ENCODE assay signal across 20 cellular contexts in genomic region chr10:47123889-47124288, GRCh38.
DNase-seq lines count a peak whose midpoint lies in the region; ATAC-seq and TF ChIP-seq lines count a peak whose summit lies in the region.
"Had no signal": no experiment of that assay in that cellular context is flagged by ENCODE, and none has a peak within 500 bp of the region (broad histone marks: within the 10 kb centered on the region; RNA-seq: fewer than 3 reads in every experiment).

No MANE protein-coding gene starts in this region.

- peaks cover 0 to 2% of the 10 kb centered on the region in 2 donors for H3K9me3 ChIP-seq in lung (ENCODE audit: control insufficient read depth in 2 of 2, insufficient read depth in 1 of 2, low read length in 1 of 2)
- H3K9me3 ChIP-seq: BLaER1, Caco-2 had no signal

- H3K36me3 ChIP-seq in lung (ENCODE audit: control insufficient read depth in 2 of 2, insufficient read depth in 2 of 2, low read length in 2 of 2): no peaks in the 10 kb centered on the region
- H3K36me3 ChIP-seq: BLaER1 had no signal

- peak; percentile 8 for DNase-seq in activated CD8-positive, alpha-beta T cell treated with anti-CD3 and anti-CD28 coated beads, Interleukin-2, amount 10 ng/mL, durations not matched to agents 7 days and 5 days
- no peak for DNase-seq in activated CD8-positive, alpha-beta T cell treated with anti-CD3 and anti-CD28 coated beads for 36 hours
- peak; percentile 22 for DNase-seq in lung (ENCODE audit: low spot score)
- DNase-seq in type B pancreatic cell (ENCODE audit: extremely low spot score, unreplicated experiment): peak; percentile 43
- DNase-seq in central memory CD4-positive, alpha-beta T cell: no peak
- DNase-seq in DMS153 (lab: John Stamatoyannopoulos, UW): no peak
- DNase-seq: Caco-2; CD4-positive, CD25-positive, alpha-beta regulatory T cell; CD8-positive, alpha-beta T cell; DMS79; EL; GDM1; GM23248; H7; HCEC 1CT had no signal

- H3K27me3 ChIP-seq in lung (ENCODE audit: control insufficient read depth, insufficient read depth): no peaks in the 10 kb centered on the region
- H3K27me3 ChIP-seq: BLaER1 had no signal

- no peak overlapping the region for H3K4me3 ChIP-seq in lung
- H3K4me3 ChIP-seq: BLaER1, GM12878, GM23248 had no signal

- H3K27ac ChIP-seq in lung (ENCODE audit: low read depth in 1 of 2, low read length in 1 of 2): no peak overlapping the region
- H3K27ac ChIP-seq: 22Rv1, BLaER1, C4-2B, GM23248 had no signal

- intact Hi-C loops in activated CD8-positive, alpha-beta T cell treated with anti-CD3 and anti-CD28 coated beads for 36 hours (cut with micrococcal nuclease): loop anchor here (10.0 kb wide), 1 partner anchor 61 kb away; no protein-coding TSS in a partner anchor

- ATAC-seq in activated CD8-positive, alpha-beta T cell treated with anti-CD3 and anti-CD28 coated beads, Interleukin-2, amount 10 ng/mL, durations not matched to agents 7 days and 5 days: no peak
- ATAC-seq in activated CD8-positive, alpha-beta T cell treated with anti-CD3 and anti-CD28 coated beads for 36 hours: no peak
- no peak for ATAC-seq in lung (ENCODE audit: insufficient read depth, low FRiP score)
- ATAC-seq: CD8-positive, alpha-beta T cell; GM12878 had no signal

- no peak overlapping the region for H3K4me3 Mint-ChIP-seq in activated CD8-positive, alpha-beta T cell treated with anti-CD3 and anti-CD28 coated beads, Interleukin-2, amount 10 ng/mL, durations not matched to agents 7 days and 5 days
- H3K4me3 Mint-ChIP-seq in activated CD8-positive, alpha-beta T cell treated with anti-CD3 and anti-CD28 coated beads for 36 hours: no peak overlapping the region
- H3K4me3 Mint-ChIP-seq in type B pancreatic cell: no peak overlapping the region
- H3K4me3 Mint-ChIP-seq: B cell; CD4-positive, CD25-positive, alpha-beta regulatory T cell; CD8-positive, alpha-beta T cell had no signal

- H3K36me3 Mint-ChIP-seq in activated CD8-positive, alpha-beta T cell treated with anti-CD3 and anti-CD28 coated beads, Interleukin-2, amount 10 ng/mL, durations not matched to agents 7 days and 5 days (ENCODE audit: low read depth): no peaks in the 10 kb centered on the region
- no peaks in the 10 kb centered on the region for H3K36me3 Mint-ChIP-seq in activated CD8-positive, alpha-beta T cell treated with anti-CD3 and anti-CD28 coated beads for 36 hours (ENCODE audit: low read depth)
- no peaks in the 10 kb centered on the region for H3K36me3 Mint-ChIP-seq in type B pancreatic cell
- H3K36me3 Mint-ChIP-seq: CD4-positive, CD25-positive, alpha-beta regulatory T cell; CD8-positive, alpha-beta T cell had no signal

- H3K4me1 ChIP-seq in lung (ENCODE audit: control insufficient read depth in 2 of 2, insufficient read depth in 2 of 2, low read length in 2 of 2): no peaks in the 10 kb centered on the region
- H3K4me1 ChIP-seq: Caco-2 had no signal

- TF ChIP-seq CTCF in activated CD8-positive, alpha-beta T cell treated with anti-CD3 and anti-CD28 coated beads for 36 hours (IDR thresholded peaks at IDR 0.05): no peak
- TF ChIP-seq CTCF in lung (IDR thresholded peaks at IDR 0.05; ENCODE audit: control extremely low read depth, extremely low read depth): no peak
- no peak for TF ChIP-seq CTCF in type B pancreatic cell (conservative IDR thresholded peaks at IDR 0.05)

- H3K27ac Mint-ChIP-seq in activated CD8-positive, alpha-beta T cell treated with anti-CD3 and anti-CD28 coated beads, Interleukin-2, amount 10 ng/mL, durations not matched to agents 7 days and 5 days: no peak overlapping the region
- H3K27ac Mint-ChIP-seq in activated CD8-positive, alpha-beta T cell treated with anti-CD3 and anti-CD28 coated beads for 36 hours: no peak overlapping the region
- H3K27ac Mint-ChIP-seq in type B pancreatic cell: no peak overlapping the region
- H3K27ac Mint-ChIP-seq: B cell; CD4-positive, CD25-positive, alpha-beta regulatory T cell; CD8-positive, alpha-beta T cell had no signal

- H3K27me3 Mint-ChIP-seq in activated CD8-positive, alpha-beta T cell treated with anti-CD3 and anti-CD28 coated beads, Interleukin-2, amount 10 ng/mL, durations not matched to agents 7 days and 5 days (ENCODE audit: low read depth): peaks cover 4% of the 10 kb centered on the region
- H3K27me3 Mint-ChIP-seq in activated CD8-positive, alpha-beta T cell treated with anti-CD3 and anti-CD28 coated beads for 36 hours: no peaks in the 10 kb centered on the region
- H3K27me3 Mint-ChIP-seq in type B pancreatic cell: peaks cover 2% of the 10 kb centered on the region

- WGBS in lung, 2 donors: 83 to 94% methylated on average over 5 of the region's 5 CpGs

- no peaks in the 10 kb centered on the region for H3K4me1 Mint-ChIP-seq in activated CD8-positive, alpha-beta T cell treated with anti-CD3 and anti-CD28 coated beads, Interleukin-2, amount 10 ng/mL, durations not matched to agents 7 days and 5 days (ENCODE audit: low read depth)
- peaks cover 17% of the 10 kb centered on the region for H3K4me1 Mint-ChIP-seq in activated CD8-positive, alpha-beta T cell treated with anti-CD3 and anti-CD28 coated beads for 36 hours (ENCODE audit: low read depth)
- peaks cover 4% of the 10 kb centered on the region for H3K4me1 Mint-ChIP-seq in type B pancreatic cell (ENCODE audit: unreplicated experiment)
- H3K4me1 Mint-ChIP-seq: B cell; CD4-positive, CD25-positive, alpha-beta regulatory T cell had no signal

- CTCF ChIA-PET in activated CD8-positive, alpha-beta T cell treated with anti-CD3 and anti-CD28 coated beads, Interleukin-2, amount 10 ng/mL, durations not matched to agents 7 days and 5 days (lab: Charles Lee): no interaction called here
- CTCF ChIA-PET in activated CD8-positive, alpha-beta T cell treated with anti-CD3 and anti-CD28 coated beads for 36 hours (lab: Charles Lee): no interaction called here

- POLR2A ChIA-PET in activated CD8-positive, alpha-beta T cell treated with anti-CD3 and anti-CD28 coated beads, Interleukin-2, amount 10 ng/mL, durations not matched to agents 7 days and 5 days (lab: Charles Lee): no interaction called here
- POLR2A ChIA-PET in activated CD8-positive, alpha-beta T cell treated with anti-CD3 and anti-CD28 coated beads for 36 hours (lab: Charles Lee): interaction anchor here (0.6 kb wide), 1 partner anchor 44 kb away, joined by 3 read pairs; no protein-coding TSS in a partner anchor

- no peaks in the 10 kb centered on the region for H3K9me3 Mint-ChIP-seq in activated CD8-positive, alpha-beta T cell treated with anti-CD3 and anti-CD28 coated beads, Interleukin-2, amount 10 ng/mL, durations not matched to agents 7 days and 5 days (ENCODE audit: insufficient read depth)
- no peaks in the 10 kb centered on the region for H3K9me3 Mint-ChIP-seq in activated CD8-positive, alpha-beta T cell treated with anti-CD3 and anti-CD28 coated beads for 36 hours
- peaks cover 4% of the 10 kb centered on the region for H3K9me3 Mint-ChIP-seq in type B pancreatic cell
- H3K9me3 Mint-ChIP-seq: CD8-positive, alpha-beta T cell had no signal

Comparison
In these comparisons a context has a peak if more than half of its experiments do, and no peak if none do; other contexts are left out.
1. DNase-seq: peak in activated CD8-positive, alpha-beta T cell treated with anti-CD3 and anti-CD28 coated beads, Interleukin-2, amount 10 ng/mL, durations not matched to agents 7 days and 5 days (single experiment), lung (single experiment) and type B pancreatic cell (single experiment); none in activated CD8-positive, alpha-beta T cell treated with anti-CD3 and anti-CD28 coated beads for 36 hours (single experiment), central memory CD4-positive, alpha-beta T cell (single experiment) and DMS153 (single experiment).